ENCODE assay signal across 15 cellular contexts in genomic region chr7:132117181-132117580, GRCh38.
DNase-seq lines count a peak whose midpoint lies in the region; ATAC-seq and TF ChIP-seq lines count a peak whose summit lies in the region.
"Had no signal": no experiment of that assay in that cellular context is flagged by ENCODE, and none has a peak within 500 bp of the region (broad histone marks: within the 10 kb centered on the region; RNA-seq: fewer than 3 reads in every experiment).

No MANE protein-coding gene starts in this region.

- DNase-seq in ELR (ENCODE audit: low read depth) (peak; percentile 91), NCI-H226 (peak; percentile 77), cardiac fibroblast (ENCODE audit: low read depth in 2 of 2) (peak; percentile 11 to 18), mesendoderm (peak; percentile 78), NCI-H146 treated with DMSO at 0.1 percent for 48 hours (lab: John Stamatoyannopoulos, UW; ENCODE audit: unreplicated experiment) (no peak)
- DNase-seq in activated effector memory CD4-positive, alpha-beta T cell treated with anti-CD3 and anti-CD28 coated beads, Interleukin-2, amount 50 U/mL, for 16 hours = no peak
- no peak for DNase-seq in effector memory CD4-positive, alpha-beta T cell
- DNase-seq: activated CD4-positive, alpha-beta T cell treated with anti-CD3 and anti-CD28 coated beads for 48 hours; activated T-cell treated with anti-CD3 and anti-CD28 coated beads, Interleukin-2, amount 50 U/mL, for 4 hours; CD4-positive, CD25-positive, alpha-beta regulatory T cell; heart left ventricle; NCI-H1105 treated with DMSO at 0.1 percent for 48 hours; NCI-H446 treated with DMSO at 0.1 percent for 48 hours; sigmoid colon had no signal

- no peak overlapping the region for H3K9ac ChIP-seq in mesendoderm (ENCODE audit: low read length)

- no peak for TF ChIP-seq CTCF in cardiac fibroblast (IDR thresholded peaks at IDR 0.05; ENCODE audit: low read depth, low read length)

- no peaks in the 10 kb centered on the region for H3K9me3 ChIP-seq in effector memory CD4-positive, alpha-beta T cell (ENCODE audit: control insufficient read depth, low read length)
- H3K9me3 ChIP-seq: heart left ventricle, sigmoid colon had no signal

- no peak overlapping the region for H3K4me2 ChIP-seq in mesendoderm (ENCODE audit: low read length)

- no peaks in the 10 kb centered on the region for H3K79me1 ChIP-seq in mesendoderm (ENCODE audit: low read length)

- H3K27me3 ChIP-seq in mesendoderm (ENCODE audit: insufficient read depth, low read length, poor library complexity) = no peaks in the 10 kb centered on the region
- H3K27me3 ChIP-seq in effector memory CD4-positive, alpha-beta T cell (replicated peaks; ENCODE audit: control insufficient read depth, insufficient read depth, low read length, poor library complexity, severe bottlenecking) = no peaks in the 10 kb centered on the region
- H3K27me3 ChIP-seq: heart left ventricle, sigmoid colon had no signal

- H4K5ac ChIP-seq in mesendoderm (ENCODE audit: low read length) = no peak overlapping the region

- no peaks in the 10 kb centered on the region for H3K4me1 ChIP-seq in mesendoderm (ENCODE audit: control insufficient read depth, low read depth, low read length)
- H3K4me1 ChIP-seq in effector memory CD4-positive, alpha-beta T cell (ENCODE audit: control insufficient read depth, insufficient read depth, low read length, poor library complexity, severe bottlenecking) = no peaks in the 10 kb centered on the region
- H3K4me1 ChIP-seq: heart left ventricle had no signal

- H2AK5ac ChIP-seq in mesendoderm (ENCODE audit: low read length) = no peak overlapping the region

- no peak overlapping the region for H3K18ac ChIP-seq in mesendoderm (ENCODE audit: low read length)

- H3K36me3 ChIP-seq in mesendoderm (ENCODE audit: control insufficient read depth, insufficient read depth, low read length) = no peaks in the 10 kb centered on the region
- no peaks in the 10 kb centered on the region for H3K36me3 ChIP-seq in effector memory CD4-positive, alpha-beta T cell (ENCODE audit: control insufficient read depth, insufficient read depth, low read length)
- H3K36me3 ChIP-seq: heart left ventricle, sigmoid colon had no signal

- no peak overlapping the region for H4K8ac ChIP-seq in mesendoderm (ENCODE audit: low read depth, low read length)

- no peak overlapping the region for H3K27ac ChIP-seq in mesendoderm (ENCODE audit: low read depth, low read length)
- no peak overlapping the region for H3K27ac ChIP-seq in effector memory CD4-positive, alpha-beta T cell (ENCODE audit: insufficient read depth, low read length, poor library complexity, severe bottlenecking)
- H3K27ac ChIP-seq: heart left ventricle, sigmoid colon had no signal

- no peak overlapping the region for H3K56ac ChIP-seq in mesendoderm (ENCODE audit: low read length)

- H3K23ac ChIP-seq in mesendoderm (ENCODE audit: low read length) = no peak overlapping the region

- no peaks in the 10 kb centered on the region for H3K79me2 ChIP-seq in mesendoderm (ENCODE audit: control insufficient read depth, insufficient read depth, low read length)

- WGBS in mesendoderm (ENCODE audit: extremely low coverage, insufficient coverage, low lambda C conversion rate) = no CpG with 5 or more reads among the region's 3 CpGs

- no peak overlapping the region for H2BK5ac ChIP-seq in mesendoderm (ENCODE audit: low read length)

- H2BK120ac ChIP-seq in mesendoderm (ENCODE audit: low read depth, low read length) = no peak overlapping the region

- no peak overlapping the region for H3K4me3 ChIP-seq in cardiac fibroblast (replicated peaks in 1 of 2; ENCODE audit: low read depth in 2 of 2, low read length in 2 of 2)
- H3K4me3 ChIP-seq in mesendoderm (ENCODE audit: low read length) = no peak overlapping the region
- H3K4me3 ChIP-seq in effector memory CD4-positive, alpha-beta T cell (ENCODE audit: insufficient read depth, low read depth, low read length, poor library complexity, severe bottlenecking) = no peak overlapping the region
- H3K4me3 ChIP-seq: heart left ventricle, sigmoid colon had no signal

- ATAC-seq in HG03139 (IDR thresholded peaks at IDR 0.05; ENCODE audit: unreplicated experiment) = no peak
- ATAC-seq: activated T-cell treated with anti-CD3 and anti-CD28 coated beads, Interleukin-2, amount 50 U/mL, for 4 hours; heart left ventricle had no signal

- H3K4ac ChIP-seq in mesendoderm (ENCODE audit: low read depth, low read length) = no peak overlapping the region

- H2BK15ac ChIP-seq in mesendoderm (replicated peaks; ENCODE audit: low read depth) = no peak overlapping the region

Comparison
In these comparisons a context has a peak if more than half of its experiments do, and no peak if none do; other contexts are left out.
1. DNase-seq: peak in ELR (single experiment), NCI-H226 (single experiment), cardiac fibroblast (2 of 2) and mesendoderm (single experiment); none in activated effector memory CD4-positive, alpha-beta T cell treated with anti-CD3 and anti-CD28 coated beads, Interleukin-2, amount 50 U/mL, for 16 hours (single experiment), effector memory CD4-positive, alpha-beta T cell (0 of 3) and NCI-H146 treated with DMSO at 0.1 percent for 48 hours (single experiment).